Comparison of ENCODE assay signal across 1 cellular context in genomic region chr9:133056533-133056932, GRCh38.
TF ChIP-seq lines count a peak whose summit lies in the region.

No MANE protein-coding gene starts in this region.

TF ChIP-seq in GM23338, 12 proteins besides CTCF, POLR2A, EP300 and RAD21 (continued from another document):
- TF ChIP-seq ETS1 (IDR thresholded peaks at IDR 0.05) (no peak), REST (IDR thresholded peaks at IDR 0.05; ENCODE audit: unreplicated experiment) (no peak), POLR2AphosphoS5 (IDR thresholded peaks at IDR 0.05; ENCODE audit: low read depth) (no peak), ZNF331 (CRISPR knock-in tag; IDR thresholded peaks at IDR 0.05; ENCODE audit: low read depth) (no peak), ZNF462 (CRISPR knock-in tag; IDR thresholded peaks at IDR 0.05) (no peak)
